8 cellular contexts compared by ENCODE assay signal in genomic region chr1:94481473-94481933, GRCh38.
DNase-seq lines count a peak whose midpoint lies in the region; ATAC-seq and TF ChIP-seq lines count a peak whose summit lies in the region.

No MANE protein-coding gene starts in this region.

- H3K27ac Mint-ChIP-seq in stimulated activated naive CD8-positive, alpha-beta T cell treated with anti-CD3 and anti-CD28 coated beads, Interleukin-15, amount 100 ng/mL, for 72 hours = no peak overlapping the region

- H3K4me1 ChIP-seq in lung (ENCODE audit: control insufficient read depth in 2 of 2, insufficient read depth in 2 of 2, low read length in 2 of 2) = no peaks in the 10 kb centered on the region

- TF ChIP-seq CTCF in C4-2B (conservative IDR thresholded peaks at IDR 0.05) = peak; percentile 93
- peak; percentile 89 for TF ChIP-seq CTCF in VCaP (conservative IDR thresholded peaks at IDR 0.05)
- peak; percentile 56 for TF ChIP-seq CTCF in lung (IDR thresholded peaks at IDR 0.05; ENCODE audit: control extremely low read depth, extremely low read depth)

- H3K27me3 ChIP-seq in lung (ENCODE audit: control insufficient read depth, insufficient read depth) = no peaks in the 10 kb centered on the region

- WGBS in lung, 2 donors = 13 to 18% methylated on average over 4 of the region's 4 CpGs

- peak; percentile 89 for ATAC-seq in GM18870 (IDR thresholded peaks at IDR 0.05; ENCODE audit: unreplicated experiment)
- peak; percentile 88 for ATAC-seq in HG03064 (IDR thresholded peaks at IDR 0.05; ENCODE audit: low read depth, unreplicated experiment)
- ATAC-seq in lung (ENCODE audit: insufficient read depth, low FRiP score) = peak; percentile 95
- ATAC-seq in stimulated activated naive CD8-positive, alpha-beta T cell treated with anti-CD3 and anti-CD28 coated beads, Interleukin-15, amount 100 ng/mL, for 72 hours = peak; percentile 84

- H3K36me3 ChIP-seq in lung (ENCODE audit: control insufficient read depth in 2 of 2, insufficient read depth in 2 of 2, low read length in 2 of 2) = peaks cover 11 to 12% of the 10 kb centered on the region in 2 donors

- H3K27me3 Mint-ChIP-seq in stimulated activated naive CD8-positive, alpha-beta T cell treated with anti-CD3 and anti-CD28 coated beads, Interleukin-15, amount 100 ng/mL, for 72 hours = no peaks in the 10 kb centered on the region

- no peaks in the 10 kb centered on the region for H3K4me1 Mint-ChIP-seq in stimulated activated naive CD8-positive, alpha-beta T cell treated with anti-CD3 and anti-CD28 coated beads, Interleukin-15, amount 100 ng/mL, for 72 hours

- H3K9me3 ChIP-seq in lung (ENCODE audit: control insufficient read depth in 2 of 2, insufficient read depth in 1 of 2, low read length in 1 of 2) = no peaks in the 10 kb centered on the region

- no peak overlapping the region for H3K4me3 Mint-ChIP-seq in stimulated activated naive CD8-positive, alpha-beta T cell treated with anti-CD3 and anti-CD28 coated beads, Interleukin-15, amount 100 ng/mL, for 72 hours

- H3K4me3 ChIP-seq in lung = no peak overlapping the region

- H3K9me3 Mint-ChIP-seq in stimulated activated naive CD8-positive, alpha-beta T cell treated with anti-CD3 and anti-CD28 coated beads, Interleukin-15, amount 100 ng/mL, for 72 hours = no peaks in the 10 kb centered on the region

- H3K27ac ChIP-seq in C4-2B (no peak overlapping the region), VCaP (no peak overlapping the region), lung (ENCODE audit: low read depth in 1 of 2, low read length in 1 of 2) (no peak overlapping the region)

- peak; percentile 4 for DNase-seq in NCI-H2171 (lab: John Stamatoyannopoulos, UW)
- peak; percentile 66 to 77 for DNase-seq in dermis microvascular lymphatic vessel endothelial cell (ENCODE audit: low read depth in 2 of 2)
- DNase-seq in lung (ENCODE audit: low spot score) = peak; percentile 68
- peak; percentile 33 to 37 for DNase-seq in stimulated activated naive CD8-positive, alpha-beta T cell treated with anti-CD3 and anti-CD28 coated beads, Interleukin-15, amount 100 ng/mL, for 72 hours

Comparison
In these comparisons a context has a peak if more than half of its experiments do, and no peak if none do; other contexts are left out.
1. DNase-seq: peak in every context shown above with its lines; median percentile 72 in dermis microvascular lymphatic vessel endothelial cell; 68 in lung; 35 in stimulated activated naive CD8-positive, alpha-beta T cell treated with anti-CD3 and anti-CD28 coated beads, Interleukin-15, amount 100 ng/mL, for 72 hours; 4 in NCI-H2171.